Comparison of ENCODE assay signal across 16 cellular contexts in the genomic region with DNA sequence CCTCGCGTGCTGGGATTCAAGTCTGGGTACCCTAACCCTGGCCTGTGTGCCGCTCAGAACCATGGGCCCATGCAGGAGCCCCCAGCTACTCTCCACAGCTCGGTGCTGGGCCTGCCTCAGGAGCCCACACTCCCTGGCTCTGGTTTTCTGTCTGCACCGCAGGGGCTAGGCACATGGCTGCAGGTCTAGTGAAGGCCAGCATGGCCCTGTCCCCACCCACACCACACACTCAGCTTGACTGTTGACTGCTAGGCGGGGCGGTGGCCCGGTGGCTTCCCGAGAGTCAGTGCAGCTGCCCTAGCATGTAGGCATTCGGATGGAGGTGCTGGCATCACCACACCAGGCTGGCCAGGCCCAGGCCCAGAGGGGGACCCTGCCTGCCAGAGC. TPM values are rescaled to one million over a fixed set of nuclear protein-coding genes. Genes with fewer than 3 reads are reported as not detected.
DNase-seq lines count a peak whose midpoint lies in the region; TF ChIP-seq lines count a peak whose summit lies in the region.
"Had no signal": no experiment of that assay in that cellular context is flagged by ENCODE, and none has a peak within 500 bp of the region (broad histone marks: within the 10 kb centered on the region; RNA-seq: fewer than 3 reads in every experiment).

No MANE protein-coding gene starts in this region.

- TF ChIP-seq POLR2A in esophagus squamous epithelium (IDR thresholded peaks at IDR 0.05), result no peak
- no peak for TF ChIP-seq POLR2A in sigmoid colon (IDR thresholded peaks at IDR 0.05)

- H3K27ac ChIP-seq in BLaER1 treated with 17β-estradiol and CSF1 and Interleukin-3, amounts not matched to agents 10 nM and 100 nM, result peak overlapping the region in 5 of 11 experiments; percentile 32 to 93 (median 77); a peak in 9 of 22 replicates
- peak overlapping the region in 3 of 4 donors; percentile 18 to 57 (median 51) for H3K27ac ChIP-seq in esophagus squamous epithelium
- peak overlapping the region; percentile 67 to 90 (median 76) for H3K27ac ChIP-seq in sigmoid colon
- H3K27ac ChIP-seq: cardiac muscle cell had no signal

- H3K4me3 Mint-ChIP-seq in endothelial cell (ENCODE audit: unreplicated experiment), result no peak overlapping the region
- H3K4me3 Mint-ChIP-seq: activated CD8-positive, alpha-beta memory T cell treated with anti-CD3 and anti-CD28 coated beads, Interleukin-2, amount 10 ng/mL, durations not matched to agents 7 days and 5 days; activated naive CD4-positive, alpha-beta T cell treated with anti-CD3 and anti-CD28 coated beads for 36 hours; natural killer cell had no signal

- H3K9me3 ChIP-seq in BLaER1 treated with 17β-estradiol and CSF1 and Interleukin-3, amounts not matched to agents 10 nM and 100 nM (replicated peaks in 1 of 11), result no peaks in the 10 kb centered on the region
- no peaks in the 10 kb centered on the region for H3K9me3 ChIP-seq in esophagus squamous epithelium
- H3K9me3 ChIP-seq in sigmoid colon, result no peaks in the 10 kb centered on the region
- H3K9me3 ChIP-seq in BE2C, result no peaks in the 10 kb centered on the region

- intact Hi-C loops in esophagus squamous epithelium (cut with DNase I), result no loop called here
- intact Hi-C loops in sigmoid colon (cut with DNase I), result no loop called here

- peaks cover 16% of the 10 kb centered on the region for H3K4me1 Mint-ChIP-seq in endothelial cell (ENCODE audit: unreplicated experiment)

- H3K4me1 ChIP-seq in BLaER1 treated with 17β-estradiol and CSF1 and Interleukin-3, amounts not matched to agents 10 nM and 100 nM, result peaks cover 76 to 98% (median 94%) of the 10 kb centered on the region in 10 experiments
- H3K4me1 ChIP-seq in esophagus squamous epithelium (peaks cover 31 to 92% (median 73%) of the 10 kb centered on the region in 3 donors), sigmoid colon (peaks cover 0 to 86% (median 84%) of the 10 kb centered on the region in 4 donors), BE2C (peaks cover 4% of the 10 kb centered on the region; the same call in 1 of the 2 replicates)

- H3K4me3 ChIP-seq in BLaER1 treated with 17β-estradiol and CSF1 and Interleukin-3, amounts not matched to agents 10 nM and 100 nM, result no peak overlapping the region
- no peak overlapping the region for H3K4me3 ChIP-seq in esophagus squamous epithelium
- H3K4me3 ChIP-seq in sigmoid colon, result no peak overlapping the region
- no peak overlapping the region for H3K4me3 ChIP-seq in BE2C (ENCODE audit: low read depth, low read length)
- H3K4me3 ChIP-seq: cardiac muscle cell had no signal

- POLR2A ChIA-PET in HEK293T (lab: Yijun Ruan, JAX), result interaction anchor here (1.9 kb wide), 1 partner anchor 55 kb away, joined by 10 read pairs; a partner anchor contains a TSS

- 100% methylated on average over 2 of the region's 10 CpGs; no CpG with 5 or more reads in 1 of the 2 donors for WGBS in esophagus squamous epithelium, 2 donors
- WGBS in sigmoid colon, 2 donors, result 66 to 82% methylated on average over 10 of the region's 10 CpGs

- peaks cover 36 to 88% (median 69%) of the 10 kb centered on the region in 11 experiments for H3K36me3 ChIP-seq in BLaER1 treated with 17β-estradiol and CSF1 and Interleukin-3, amounts not matched to agents 10 nM and 100 nM
- H3K36me3 ChIP-seq in esophagus squamous epithelium (peaks cover 0 to 31% (median 0%) of the 10 kb centered on the region in 3 donors), sigmoid colon (peaks cover 0 to 23% (median 9%) of the 10 kb centered on the region in 4 donors), BE2C (peaks cover 26% of the 10 kb centered on the region)
- H3K36me3 ChIP-seq: cardiac muscle cell had no signal

- no peak overlapping the region for H3K27ac Mint-ChIP-seq in endothelial cell (ENCODE audit: unreplicated experiment)
- H3K27ac Mint-ChIP-seq: activated CD8-positive, alpha-beta memory T cell treated with anti-CD3 and anti-CD28 coated beads, Interleukin-2, amount 10 ng/mL, durations not matched to agents 7 days and 5 days; activated naive CD4-positive, alpha-beta T cell treated with anti-CD3 and anti-CD28 coated beads for 36 hours; natural killer cell had no signal

- no peaks in the 10 kb centered on the region for H3K27me3 ChIP-seq in BLaER1 treated with 17β-estradiol and CSF1 and Interleukin-3, amounts not matched to agents 10 nM and 100 nM
- H3K27me3 ChIP-seq in esophagus squamous epithelium (no peaks in the 10 kb centered on the region), sigmoid colon (no peaks in the 10 kb centered on the region), BE2C (no peaks in the 10 kb centered on the region)
- H3K27me3 ChIP-seq: cardiac muscle cell had no signal

- TF ChIP-seq EP300 in Ishikawa (IDR thresholded peaks at IDR 0.05; ENCODE audit: borderline replicate concordance), result no peak
- TF ChIP-seq EP300 in sigmoid colon (IDR thresholded peaks at IDR 0.05), result no peak

- peak overlapping the region in 7 of 11 experiments; percentile 12 to 100 (median 45); a peak in 10 of 22 replicates for H3K4me2 ChIP-seq in BLaER1 treated with 17β-estradiol and CSF1 and Interleukin-3, amounts not matched to agents 10 nM and 100 nM

- H4K20me1 ChIP-seq in BLaER1 treated with 17β-estradiol and CSF1 and Interleukin-3, amounts not matched to agents 10 nM and 100 nM, result peaks cover 90 to 100% (median 100%) of the 10 kb centered on the region in 11 experiments

- peaks cover 5% of the 10 kb centered on the region for H3K36me3 Mint-ChIP-seq in endothelial cell (ENCODE audit: low read depth, unreplicated experiment)
- H3K36me3 Mint-ChIP-seq: activated CD8-positive, alpha-beta memory T cell treated with anti-CD3 and anti-CD28 coated beads, Interleukin-2, amount 10 ng/mL, durations not matched to agents 7 days and 5 days; natural killer cell had no signal

- no peak for TF ChIP-seq RAD21 in Ishikawa (IDR thresholded peaks at IDR 0.05; ENCODE audit: low read depth)

- TF ChIP-seq CTCF in esophagus squamous epithelium (IDR thresholded peaks at IDR 0.05), result no peak
- TF ChIP-seq CTCF in sigmoid colon (IDR thresholded peaks at IDR 0.05), result no peak
- TF ChIP-seq CTCF in endothelial cell (IDR thresholded peaks at IDR 0.05; ENCODE audit: unreplicated experiment), result no peak
- no peak for TF ChIP-seq CTCF in BE2C (IDR thresholded peaks at IDR 0.05; ENCODE audit: low read depth, low read length)

- CTCF ChIA-PET in HEK293T (lab: Yijun Ruan, JAX), result no interaction called here

- H3K27me3 Mint-ChIP-seq in endothelial cell (ENCODE audit: unreplicated experiment), result peaks cover 11% of the 10 kb centered on the region
- H3K27me3 Mint-ChIP-seq: activated CD8-positive, alpha-beta memory T cell treated with anti-CD3 and anti-CD28 coated beads, Interleukin-2, amount 10 ng/mL, durations not matched to agents 7 days and 5 days had no signal

- peak overlapping the region; percentile 4 to 98 (median 54); a peak in 11 of 22 replicates for H3K9ac ChIP-seq in BLaER1 treated with 17β-estradiol and CSF1 and Interleukin-3, amounts not matched to agents 10 nM and 100 nM

- no peaks in the 10 kb centered on the region for H3K9me3 Mint-ChIP-seq in endothelial cell (ENCODE audit: unreplicated experiment)
- H3K9me3 Mint-ChIP-seq: activated naive CD4-positive, alpha-beta T cell treated with anti-CD3 and anti-CD28 coated beads for 36 hours; natural killer cell had no signal

- DNase-seq in esophagus squamous epithelium (lab: John Stamatoyannopoulos, UW) (no peak), sigmoid colon (no peak), HEK293T (ENCODE audit: extremely low spot score) (no peak), endothelial cell (ENCODE audit: low spot score) (no peak), NCI-H345 treated with DMSO at 0.1 percent for 48 hours (lab: John Stamatoyannopoulos, UW; ENCODE audit: unreplicated experiment) (no peak), BE2C (no peak)
- DNase-seq: activated CD8-positive, alpha-beta memory T cell treated with anti-CD3 and anti-CD28 coated beads, Interleukin-2, amount 10 ng/mL, durations not matched to agents 7 days and 5 days; activated naive CD4-positive, alpha-beta T cell treated with anti-CD3 and anti-CD28 coated beads for 36 hours; MM.1S; natural killer cell; NCI-H69; PC-3; stimulated activated CD4-positive, alpha-beta T cell treated with anti-CD3 and anti-CD28 coated beads, Interleukin-2, amount 100 ng/mL, for 48 hours had no signal

TF ChIP-seq in Ishikawa, 13 proteins besides CTCF, POLR2A, EP300 and RAD21 (continues in another document):
- TF ChIP-seq, protein P1, sequence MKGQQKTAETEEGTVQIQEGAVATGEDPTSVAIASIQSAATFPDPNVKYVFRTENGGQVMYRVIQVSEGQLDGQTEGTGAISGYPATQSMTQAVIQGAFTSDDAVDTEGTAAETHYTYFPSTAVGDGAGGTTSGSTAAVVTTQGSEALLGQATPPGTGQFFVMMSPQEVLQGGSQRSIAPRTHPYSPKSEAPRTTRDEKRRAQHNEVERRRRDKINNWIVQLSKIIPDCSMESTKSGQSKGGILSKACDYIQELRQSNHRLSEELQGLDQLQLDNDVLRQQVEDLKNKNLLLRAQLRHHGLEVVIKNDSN (IDR thresholded peaks at IDR 0.05), result no peak

TF ChIP-seq in HEK293T, 16 proteins besides CTCF, POLR2A, EP300 and RAD21 (continues in another document):
- TF ChIP-seq FOXA1 (IDR thresholded peaks at IDR 0.05) (no peak), FOXM1 (IDR thresholded peaks at IDR 0.05; ENCODE audit: borderline replicate concordance) (no peak), NFRKB (IDR thresholded peaks at IDR 0.05) (no peak), HDGF (IDR thresholded peaks at IDR 0.05; ENCODE audit: borderline replicate concordance) (no peak), CTBP1 (IDR thresholded peaks at IDR 0.05; ENCODE audit: borderline replicate concordance) (no peak), ZNF384 (IDR thresholded peaks at IDR 0.05) (no peak), L3MBTL2 (conservative IDR thresholded peaks at IDR 0.05) (no peak), LEF1 (IDR thresholded peaks at IDR 0.05; ENCODE audit: borderline replicate concordance) (no peak), ELF4 (IDR thresholded peaks at IDR 0.05) (no peak), BHLHE40 (IDR thresholded peaks at IDR 0.05; ENCODE audit: borderline replicate concordance) (no peak), SUZ12 (IDR thresholded peaks at IDR 0.05) (no peak)

RNA-seq across cellular contexts. Expression of a gene that starts 7.9 kb away (rescaled TPM):
- total RNA-seq in esophagus squamous epithelium, result 10 to 100 TPM; 36.7 to 43.6 (median 37.8) TPM
- total RNA-seq in sigmoid colon, result 10 to 100 TPM; 26.3 to 67.0 (median 30.3) TPM
- polyA plus RNA-seq in sigmoid colon, result 100 to 1,000 TPM; 127 to 169 (median 130) TPM
- total RNA-seq in endothelial cell (ENCODE audit: unreplicated experiment), result 97.2 TPM
- 133 TPM for polyA plus RNA-seq in BE2C (2012; ENCODE audit: insufficient read depth, insufficient read length, low read depth)

RNA-seq across cellular contexts. Expression of a gene that starts 26.7 kb away (rescaled TPM):
- total RNA-seq in esophagus squamous epithelium, result 10 to 100 TPM in 2 of 4 donors, 1 to 10 TPM in 2; 3.4 to 11.4 (median 8.4) TPM
- total RNA-seq in sigmoid colon, result 10 to 100 TPM in 1 of 4 donors, 1 to 10 TPM in 3; 2.0 to 10.2 (median 7.3) TPM
- polyA plus RNA-seq in sigmoid colon, result 1 to 10 TPM; 3.5 to 6.6 (median 4.1) TPM
- total RNA-seq in endothelial cell (ENCODE audit: unreplicated experiment), result 6.1 TPM
- 1.5 TPM for polyA plus RNA-seq in BE2C (2012; ENCODE audit: insufficient read depth, insufficient read length, low read depth)

RNA-seq across cellular contexts. Expression of a gene that starts 55.6 kb away (rescaled TPM):
- total RNA-seq in esophagus squamous epithelium (100 to 1,000 TPM; 149 to 282 (median 201) TPM), sigmoid colon (100 to 1,000 TPM; 235 to 512 (median 367) TPM), endothelial cell (ENCODE audit: unreplicated experiment) (84.3 TPM)
- 100 to 1,000 TPM; 124 to 227 (median 200) TPM for polyA plus RNA-seq in sigmoid colon
- polyA plus RNA-seq in BE2C (2012; ENCODE audit: insufficient read depth, insufficient read length, low read depth), result 407 TPM
